7 cellular contexts compared by ENCODE assay signal in the genomic region with DNA sequence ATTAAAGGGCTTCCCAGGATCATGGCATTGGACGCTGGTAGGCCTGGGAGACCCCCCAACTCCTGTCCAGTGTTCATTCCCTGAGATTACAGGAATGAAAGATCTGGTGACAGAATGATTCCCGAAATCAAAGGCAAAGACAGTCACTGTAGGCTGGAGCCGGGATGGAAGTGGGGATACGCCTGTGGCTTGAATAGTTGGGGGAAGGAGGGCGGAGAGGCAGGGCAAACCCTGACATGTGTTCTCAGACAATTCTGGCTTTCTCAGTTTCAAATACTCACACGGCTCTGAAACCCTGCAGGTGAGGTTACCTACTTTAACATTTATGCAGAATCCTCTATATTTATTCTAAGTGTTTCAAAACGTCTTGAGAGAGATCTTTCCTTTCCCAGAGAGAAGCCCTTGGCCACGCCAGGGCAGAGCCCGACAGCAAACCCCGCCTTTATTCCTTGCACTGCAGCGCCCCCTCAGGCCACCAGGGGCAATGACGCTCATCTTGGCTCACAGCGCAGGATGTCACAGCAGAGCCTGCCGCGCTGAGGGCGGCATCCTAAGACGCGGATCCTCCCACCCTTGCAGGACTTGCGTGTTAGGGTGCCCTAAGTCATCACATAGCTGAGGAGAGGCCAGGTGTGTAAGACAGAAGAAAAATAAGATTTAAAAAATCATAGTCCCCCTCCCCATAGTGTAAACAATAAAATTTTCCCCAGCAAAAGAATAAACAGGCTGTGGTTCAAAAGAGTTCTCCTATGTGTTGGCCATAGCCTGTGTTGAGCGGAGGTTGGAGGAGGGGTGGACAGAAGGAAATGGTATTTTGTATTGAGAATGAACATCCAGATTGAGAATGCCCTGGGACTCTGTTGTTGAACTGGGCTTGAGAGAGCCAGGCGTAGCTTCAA.
A peak's percentile ranks its signal among the peaks of the same experiment; 100 is the strongest.
DNase-seq lines count a peak whose midpoint lies in the region; ATAC-seq, FAIRE-seq and TF ChIP-seq lines count a peak whose summit lies in the region.

No MANE protein-coding gene starts in this region.

- FAIRE-seq in kidney (lab: Jason Lieb, UNC): peak; percentile 68

- H3K27me3 ChIP-seq in GM06990 (replicated peaks; ENCODE audit: control insufficient read depth, insufficient read depth, low read length): no peaks in the 10 kb centered on the region

- in situ Hi-C loops in T47D (cut with HindIII; ENCODE audit: low pct_unique_long_range_greater_than_20kb, low sequenced_read_pairs): no loop called here

- DNase-seq in GM06990 (ENCODE audit: extremely low read depth, insufficient read length) (peak; percentile 34), HUDEP-2 (lab: John Stamatoyannopoulos, UW; ENCODE audit: unreplicated experiment in 76 of 76) (peak in 62 of 76 experiments; percentile 1 to 77 (median 35)), RKO (ENCODE audit: low spot score) (peak; percentile 82), T47D (ENCODE audit: low read depth in 1 of 2, low spot score in 1 of 2) (peak; percentile 51 to 72), kidney (peak; percentile 91)
- peak; percentile 42 to 60 for DNase-seq in stimulated activated CD4-positive, alpha-beta T cell treated with anti-CD3 and anti-CD28 coated beads, Interleukin-2, amount 100 ng/mL, for 48 hours

- ATAC-seq in GM21529 (IDR thresholded peaks at IDR 0.05; ENCODE audit: unreplicated experiment): peak; percentile 97

- TF ChIP-seq CTCF in GM06990 (IDR thresholded peaks at IDR 0.05; ENCODE audit: insufficient read depth, low read length, poor library complexity, severe bottlenecking) (peak; percentile 96), kidney (IDR thresholded peaks at IDR 0.05; ENCODE audit: borderline replicate concordance, extremely low read depth, insufficient read depth) (peak; percentile 95)

- H3K9ac ChIP-seq in kidney (ENCODE audit: low read length in 2 of 2): no peak overlapping the region

- no peaks in the 10 kb centered on the region for H3K36me3 ChIP-seq in GM06990 (ENCODE audit: control insufficient read depth, insufficient read depth, low read length)
- no peaks in the 10 kb centered on the region for H3K36me3 ChIP-seq in kidney (ENCODE audit: control insufficient read depth in 1 of 2, insufficient read depth in 2 of 2, low read length in 2 of 2)

- no peak overlapping the region for H3K27ac ChIP-seq in kidney (ENCODE audit: low read depth in 2 of 2, low read length in 2 of 2)

- H3K4me1 ChIP-seq in kidney (ENCODE audit: control insufficient read depth in 1 of 2, insufficient read depth in 1 of 2, low read depth in 1 of 2, low read length in 2 of 2): no peaks in the 10 kb centered on the region

- no peak overlapping the region for H3K4me3 ChIP-seq in GM06990 (replicated peaks; ENCODE audit: low read depth, low read length)
- H3K4me3 ChIP-seq in kidney (ENCODE audit: low read length in 2 of 2): no peak overlapping the region

- no peaks in the 10 kb centered on the region for H3K9me3 ChIP-seq in kidney (ENCODE audit: control insufficient read depth in 1 of 2, low read length in 2 of 2)

- intact Hi-C loops in kidney (cut with DNase I): no loop called here

Comparison
In these comparisons a context has a peak if more than half of its experiments do, and no peak if none do; other contexts are left out.
1. DNase-seq: peak in every context shown above with its lines; median percentile 91 in kidney; 82 in RKO; 62 in T47D; 51 in stimulated activated CD4-positive, alpha-beta T cell treated with anti-CD3 and anti-CD28 coated beads, Interleukin-2, amount 100 ng/mL, for 48 hours; 35 in HUDEP-2; 34 in GM06990.